In genomic region chr5:148384389-148384756, GRCh38 we compare ENCODE assay signal across 1 cellular context.
TF ChIP-seq lines count a peak whose summit lies in the region.

No MANE protein-coding gene starts in this region.

TF ChIP-seq in WTC11, 78 proteins besides CTCF, POLR2A, EP300 and RAD21 (continued from another document):
- TF ChIP-seq NFATC4 (CRISPR knock-in tag; IDR thresholded peaks at IDR 0.05) (no peak), FOXK1 (CRISPR knock-in tag; IDR thresholded peaks at IDR 0.05) (no peak), ZNF232 (CRISPR knock-in tag; IDR thresholded peaks at IDR 0.05) (no peak), GTF2I (CRISPR knock-in tag; conservative IDR thresholded peaks at IDR 0.05) (no peak), MXD4 (CRISPR knock-in tag; IDR thresholded peaks at IDR 0.05; ENCODE audit: borderline replicate concordance) (no peak), TP53 (CRISPR knock-in tag; IDR thresholded peaks at IDR 0.05) (no peak), SMAD4 (CRISPR knock-in tag; IDR thresholded peaks at IDR 0.05) (no peak), SMAD3 (CRISPR knock-in tag; IDR thresholded peaks at IDR 0.05; ENCODE audit: borderline replicate concordance) (no peak), ZSCAN18 (CRISPR knock-in tag; IDR thresholded peaks at IDR 0.05) (no peak)
- TF ChIP-seq, protein P1, sequence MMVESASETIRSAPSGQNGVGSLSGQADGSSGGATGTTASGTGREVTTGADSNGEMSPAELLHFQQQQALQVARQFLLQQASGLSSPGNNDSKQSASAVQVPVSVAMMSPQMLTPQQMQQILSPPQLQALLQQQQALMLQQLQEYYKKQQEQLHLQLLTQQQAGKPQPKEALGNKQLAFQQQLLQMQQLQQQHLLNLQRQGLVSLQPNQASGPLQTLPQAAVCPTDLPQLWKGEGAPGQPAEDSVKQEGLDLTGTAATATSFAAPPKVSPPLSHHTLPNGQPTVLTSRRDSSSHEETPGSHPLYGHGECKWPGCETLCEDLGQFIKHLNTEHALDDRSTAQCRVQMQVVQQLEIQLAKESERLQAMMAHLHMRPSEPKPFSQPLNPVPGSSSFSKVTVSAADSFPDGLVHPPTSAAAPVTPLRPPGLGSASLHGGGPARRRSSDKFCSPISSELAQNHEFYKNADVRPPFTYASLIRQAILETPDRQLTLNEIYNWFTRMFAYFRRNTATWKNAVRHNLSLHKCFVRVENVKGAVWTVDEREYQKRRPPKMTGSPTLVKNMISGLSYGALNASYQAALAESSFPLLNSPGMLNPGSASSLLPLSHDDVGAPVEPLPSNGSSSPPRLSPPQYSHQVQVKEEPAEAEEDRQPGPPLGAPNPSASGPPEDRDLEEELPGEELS (CRISPR knock-in tag; IDR thresholded peaks at IDR 0.05), result no peak
